1 cellular context compared by ENCODE assay signal in the genomic region with DNA sequence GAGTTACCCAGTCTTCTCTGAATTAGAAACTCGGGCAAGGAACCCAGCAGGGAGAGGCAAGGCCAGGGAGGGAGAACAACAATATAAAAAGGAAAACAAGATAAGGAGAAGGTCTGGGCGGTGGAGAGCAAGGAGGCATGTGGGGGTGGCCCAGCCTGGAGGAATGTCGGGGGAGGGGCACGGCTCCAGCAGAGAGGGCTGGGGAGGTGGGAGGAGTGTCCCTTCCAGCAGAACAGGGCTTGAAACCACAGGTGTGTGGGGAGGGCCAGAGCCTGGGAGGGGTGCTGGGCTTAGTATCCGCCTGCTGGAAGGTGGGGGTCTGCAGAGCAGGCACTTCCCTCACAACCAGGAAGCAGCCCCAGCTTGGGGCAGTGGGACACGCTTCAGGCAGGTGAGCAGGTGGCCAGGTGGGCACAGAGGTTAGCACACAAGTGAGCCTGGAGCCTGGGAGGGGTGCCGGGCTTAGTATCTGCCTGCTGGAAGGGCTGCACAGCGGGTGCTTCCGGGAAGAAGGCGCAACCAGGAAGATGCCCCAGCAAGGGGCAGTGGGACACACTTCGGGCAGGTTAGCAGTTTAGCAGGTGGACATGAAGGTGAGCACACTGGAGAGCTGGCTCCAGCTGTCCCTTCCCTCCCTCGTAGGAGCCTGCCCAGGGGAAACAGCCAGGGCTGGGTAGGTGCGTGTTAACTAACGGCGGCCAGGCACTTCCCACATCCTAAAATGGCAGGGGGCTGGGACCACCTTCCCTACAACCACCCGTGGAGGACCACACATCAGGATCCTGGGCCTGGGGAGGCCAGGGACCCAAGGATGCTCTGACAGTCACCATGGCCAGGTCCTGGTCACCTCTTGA.
TF ChIP-seq lines count a peak whose summit lies in the region.

No MANE protein-coding gene starts in this region.

TF ChIP-seq in K562, 482 proteins besides CTCF, POLR2A, EP300 and RAD21 (continued from another document):
- no peak for TF ChIP-seq CEBPG (CRISPR knock-in tag; IDR thresholded peaks at IDR 0.05)
- TF ChIP-seq CEBPG (tag; conservative IDR thresholded peaks at IDR 0.05 in 1 of 2, IDR thresholded peaks at IDR 0.05 in 1 of 2) = no peak
- TF ChIP-seq NFE2 (IDR thresholded peaks at IDR 0.05; ENCODE audit: low read depth) = no peak
- peak; percentile 67 for TF ChIP-seq VEZF1 (CRISPR knock-in tag; IDR thresholded peaks at IDR 0.05)
- TF ChIP-seq DPF2 (IDR thresholded peaks at IDR 0.05) = peak; percentile 19; the same call in 1 of the 2 replicates
- no peak for TF ChIP-seq ZNF655 (CRISPR knock-in tag; IDR thresholded peaks at IDR 0.05)
- no peak for TF ChIP-seq KLF13 (tag; IDR thresholded peaks at IDR 0.05; ENCODE audit: borderline replicate concordance, low read depth)
- peak in 1 of 2 experiments; percentile 38; a peak in 1 of 4 replicates for TF ChIP-seq HDAC1 (IDR thresholded peaks at IDR 0.05)
- TF ChIP-seq SMARCC2 (IDR thresholded peaks at IDR 0.05; ENCODE audit: low read depth) = no peak
- no peak for TF ChIP-seq SPI1 (IDR thresholded peaks at IDR 0.05; ENCODE audit: borderline replicate concordance, low read depth, low read length)
- TF ChIP-seq MBD1 (CRISPR knock-in tag; IDR thresholded peaks at IDR 0.05) = no peak
- TF ChIP-seq ARID1B (IDR thresholded peaks at IDR 0.05) = peak; percentile 44; the same call in 1 of the 2 replicates
- peak; percentile 79 for TF ChIP-seq EGR1 (conservative IDR thresholded peaks at IDR 0.05)
- 0 out of 2 replicates have a peak, but pooled peaks have one; percentile 24 for TF ChIP-seq MYC (IDR thresholded peaks at IDR 0.05; ENCODE audit: low read depth, low read length)
- TF ChIP-seq MYC (CRISPR knock-in tag; IDR thresholded peaks at IDR 0.05; ENCODE audit: borderline replicate concordance, low read depth) = no peak
- TF ChIP-seq TFAP4 (CRISPR knock-in tag; IDR thresholded peaks at IDR 0.05; ENCODE audit: borderline replicate concordance) = peak; percentile 48; the same call in 1 of the 2 replicates
- peak; percentile 57 to 79; a peak in 2 of 4 replicates for TF ChIP-seq TEAD1 (CRISPR knock-in tag; IDR thresholded peaks at IDR 0.05)
- peak; percentile 42 for TF ChIP-seq CBFA2T3 (IDR thresholded peaks at IDR 0.05)
- no peak for TF ChIP-seq ZNF609 (CRISPR knock-in tag; IDR thresholded peaks at IDR 0.05; ENCODE audit: borderline replicate concordance)
- TF ChIP-seq GMEB1 (CRISPR knock-in tag; IDR thresholded peaks at IDR 0.05) = no peak
- 0 out of 2 replicates have a peak, but pooled peaks have one; percentile 16 for TF ChIP-seq ZEB2 (IDR thresholded peaks at IDR 0.05)
TF ChIP-seq in K562: peak in this region for 16.
